In the genomic region with DNA sequence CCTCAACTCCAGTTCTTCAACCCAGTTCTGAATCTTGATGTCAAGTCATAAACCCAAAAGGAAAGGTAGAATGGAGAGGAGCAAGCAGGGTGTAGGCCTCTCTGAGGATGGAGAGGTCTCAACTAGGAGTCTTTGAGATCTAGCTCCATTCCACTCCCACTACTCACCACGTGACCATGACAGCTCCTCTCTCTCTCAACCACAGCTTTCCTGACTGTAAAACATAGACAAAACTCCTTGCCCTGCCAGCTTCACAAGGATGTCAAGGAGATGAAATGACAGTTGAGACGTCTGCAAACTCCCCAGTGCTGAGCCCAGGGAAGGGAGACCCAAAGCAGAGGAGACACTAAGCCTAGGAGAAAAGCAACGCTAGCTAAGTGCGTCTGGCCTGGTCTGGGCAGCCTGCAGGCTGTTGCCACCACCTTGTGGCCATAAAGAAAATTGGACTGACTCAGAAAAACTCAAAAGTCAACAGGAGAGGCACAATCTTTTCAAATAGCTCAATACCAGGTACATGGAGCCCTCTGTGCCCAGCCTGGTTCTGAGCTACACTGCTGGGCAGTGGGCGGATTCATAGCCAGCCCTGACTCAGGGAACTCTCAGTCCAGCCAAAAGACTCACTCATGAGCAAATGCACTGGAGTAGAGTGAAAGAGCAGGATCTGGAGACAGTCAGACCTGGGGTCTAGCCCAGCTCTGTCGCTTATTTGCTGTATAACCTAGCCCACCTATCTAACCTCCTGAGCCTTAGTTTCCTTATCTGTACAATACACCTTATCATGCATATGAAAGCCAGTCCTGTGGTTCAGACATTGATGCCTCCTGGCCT, we compare ENCODE assay signal across 1 cellular context.
TF ChIP-seq lines count a peak whose summit lies in the region.

No MANE protein-coding gene starts in this region.

TF ChIP-seq in HepG2, 621 proteins besides CTCF, POLR2A, EP300 and RAD21 (continued from another document and continues in another):
- TF ChIP-seq, protein P1, sequence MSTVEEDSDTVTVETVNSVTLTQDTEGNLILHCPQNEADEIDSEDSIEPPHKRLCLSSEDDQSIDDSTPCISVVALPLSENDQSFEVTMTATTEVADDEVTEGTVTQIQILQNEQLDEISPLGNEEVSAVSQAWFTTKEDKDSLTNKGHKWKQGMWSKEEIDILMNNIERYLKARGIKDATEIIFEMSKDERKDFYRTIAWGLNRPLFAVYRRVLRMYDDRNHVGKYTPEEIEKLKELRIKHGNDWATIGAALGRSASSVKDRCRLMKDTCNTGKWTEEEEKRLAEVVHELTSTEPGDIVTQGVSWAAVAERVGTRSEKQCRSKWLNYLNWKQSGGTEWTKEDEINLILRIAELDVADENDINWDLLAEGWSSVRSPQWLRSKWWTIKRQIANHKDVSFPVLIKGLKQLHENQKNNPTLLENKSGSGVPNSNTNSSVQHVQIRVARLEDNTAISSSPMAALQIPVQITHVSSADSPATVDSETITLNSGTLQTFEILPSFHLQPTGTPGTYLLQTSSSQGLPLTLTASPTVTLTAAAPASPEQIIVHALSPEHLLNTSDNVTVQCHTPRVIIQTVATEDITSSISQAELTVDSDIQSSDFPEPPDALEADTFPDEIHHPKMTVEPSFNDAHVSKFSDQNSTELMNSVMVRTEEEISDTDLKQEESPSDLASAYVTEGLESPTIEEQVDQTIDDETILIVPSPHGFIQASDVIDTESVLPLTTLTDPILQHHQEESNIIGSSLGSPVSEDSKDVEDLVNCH (CRISPR knock-in tag; IDR thresholded peaks at IDR 0.05), result no peak
- TF ChIP-seq NR2F2 (IDR thresholded peaks at IDR 0.05; ENCODE audit: borderline replicate concordance, low read depth), result no peak
- TF ChIP-seq, protein P2, sequence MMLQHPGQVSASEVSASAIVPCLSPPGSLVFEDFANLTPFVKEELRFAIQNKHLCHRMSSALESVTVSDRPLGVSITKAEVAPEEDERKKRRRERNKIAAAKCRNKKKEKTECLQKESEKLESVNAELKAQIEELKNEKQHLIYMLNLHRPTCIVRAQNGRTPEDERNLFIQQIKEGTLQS (CRISPR knock-in tag; IDR thresholded peaks at IDR 0.05), result 0 out of 2 replicates have a peak, but pooled peaks have one; percentile 27
- no peak for TF ChIP-seq CBX1 (IDR thresholded peaks at IDR 0.05; ENCODE audit: low read depth)
- no peak for TF ChIP-seq ZNF24 (IDR thresholded peaks at IDR 0.05)
- TF ChIP-seq ZSCAN9 (CRISPR knock-in tag; IDR thresholded peaks at IDR 0.05; ENCODE audit: borderline replicate concordance), result no peak
- TF ChIP-seq SOX5 (CRISPR knock-in tag; IDR thresholded peaks at IDR 0.05; ENCODE audit: borderline replicate concordance), result 0 out of 2 replicates have a peak, but pooled peaks have one; percentile 11
- TF ChIP-seq, protein P3, sequence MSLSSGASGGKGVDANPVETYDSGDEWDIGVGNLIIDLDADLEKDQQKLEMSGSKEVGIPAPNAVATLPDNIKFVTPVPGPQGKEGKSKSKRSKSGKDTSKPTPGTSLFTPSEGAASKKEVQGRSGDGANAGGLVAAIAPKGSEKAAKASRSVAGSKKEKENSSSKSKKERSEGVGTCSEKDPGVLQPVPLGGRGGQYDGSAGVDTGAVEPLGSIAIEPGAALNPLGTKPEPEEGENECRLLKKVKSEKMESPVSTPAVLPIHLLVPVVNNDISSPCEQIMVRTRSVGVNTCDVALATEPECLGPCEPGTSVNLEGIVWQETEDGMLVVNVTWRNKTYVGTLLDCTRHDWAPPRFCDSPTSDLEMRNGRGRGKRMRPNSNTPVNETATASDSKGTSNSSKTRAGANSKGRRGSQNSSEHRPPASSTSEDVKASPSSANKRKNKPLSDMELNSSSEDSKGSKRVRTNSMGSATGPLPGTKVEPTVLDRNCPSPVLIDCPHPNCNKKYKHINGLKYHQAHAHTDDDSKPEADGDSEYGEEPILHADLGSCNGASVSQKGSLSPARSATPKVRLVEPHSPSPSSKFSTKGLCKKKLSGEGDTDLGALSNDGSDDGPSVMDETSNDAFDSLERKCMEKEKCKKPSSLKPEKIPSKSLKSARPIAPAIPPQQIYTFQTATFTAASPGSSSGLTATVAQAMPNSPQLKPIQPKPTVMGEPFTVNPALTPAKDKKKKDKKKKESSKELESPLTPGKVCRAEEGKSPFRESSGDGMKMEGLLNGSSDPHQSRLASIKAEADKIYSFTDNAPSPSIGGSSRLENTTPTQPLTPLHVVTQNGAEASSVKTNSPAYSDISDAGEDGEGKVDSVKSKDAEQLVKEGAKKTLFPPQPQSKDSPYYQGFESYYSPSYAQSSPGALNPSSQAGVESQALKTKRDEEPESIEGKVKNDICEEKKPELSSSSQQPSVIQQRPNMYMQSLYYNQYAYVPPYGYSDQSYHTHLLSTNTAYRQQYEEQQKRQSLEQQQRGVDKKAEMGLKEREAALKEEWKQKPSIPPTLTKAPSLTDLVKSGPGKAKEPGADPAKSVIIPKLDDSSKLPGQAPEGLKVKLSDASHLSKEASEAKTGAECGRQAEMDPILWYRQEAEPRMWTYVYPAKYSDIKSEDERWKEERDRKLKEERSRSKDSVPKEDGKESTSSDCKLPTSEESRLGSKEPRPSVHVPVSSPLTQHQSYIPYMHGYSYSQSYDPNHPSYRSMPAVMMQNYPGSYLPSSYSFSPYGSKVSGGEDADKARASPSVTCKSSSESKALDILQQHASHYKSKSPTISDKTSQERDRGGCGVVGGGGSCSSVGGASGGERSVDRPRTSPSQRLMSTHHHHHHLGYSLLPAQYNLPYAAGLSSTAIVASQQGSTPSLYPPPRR (CRISPR knock-in tag; IDR thresholded peaks at IDR 0.05; ENCODE audit: borderline replicate concordance), result peak; percentile 61; the same call in 1 of the 2 replicates
- TF ChIP-seq, protein P4, sequence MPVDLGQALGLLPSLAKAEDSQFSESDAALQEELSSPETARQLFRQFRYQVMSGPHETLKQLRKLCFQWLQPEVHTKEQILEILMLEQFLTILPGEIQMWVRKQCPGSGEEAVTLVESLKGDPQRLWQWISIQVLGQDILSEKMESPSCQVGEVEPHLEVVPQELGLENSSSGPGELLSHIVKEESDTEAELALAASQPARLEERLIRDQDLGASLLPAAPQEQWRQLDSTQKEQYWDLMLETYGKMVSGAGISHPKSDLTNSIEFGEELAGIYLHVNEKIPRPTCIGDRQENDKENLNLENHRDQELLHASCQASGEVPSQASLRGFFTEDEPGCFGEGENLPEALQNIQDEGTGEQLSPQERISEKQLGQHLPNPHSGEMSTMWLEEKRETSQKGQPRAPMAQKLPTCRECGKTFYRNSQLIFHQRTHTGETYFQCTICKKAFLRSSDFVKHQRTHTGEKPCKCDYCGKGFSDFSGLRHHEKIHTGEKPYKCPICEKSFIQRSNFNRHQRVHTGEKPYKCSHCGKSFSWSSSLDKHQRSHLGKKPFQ (CRISPR knock-in tag; IDR thresholded peaks at IDR 0.05; ENCODE audit: insufficient replicate concordance), result no peak
- TF ChIP-seq KDM3A (CRISPR knock-in tag; IDR thresholded peaks at IDR 0.05; ENCODE audit: low read depth), result no peak
- no peak for TF ChIP-seq HDAC2 (CRISPR knock-in tag; IDR thresholded peaks at IDR 0.05)
- TF ChIP-seq FOXC1 (CRISPR knock-in tag; IDR thresholded peaks at IDR 0.05; ENCODE audit: borderline replicate concordance), result no peak
- TF ChIP-seq, protein P5, sequence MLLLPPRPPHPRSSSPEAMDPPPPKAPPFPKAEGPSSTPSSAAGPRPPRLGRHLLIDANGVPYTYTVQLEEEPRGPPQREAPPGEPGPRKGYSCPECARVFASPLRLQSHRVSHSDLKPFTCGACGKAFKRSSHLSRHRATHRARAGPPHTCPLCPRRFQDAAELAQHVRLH (CRISPR knock-in tag; IDR thresholded peaks at IDR 0.05; ENCODE audit: borderline replicate concordance, low read depth), result 0 out of 2 replicates have a peak, but pooled peaks have one; percentile 28
- TF ChIP-seq TARDBP (CRISPR knock-in tag; IDR thresholded peaks at IDR 0.05), result 0 out of 2 replicates have a peak, but pooled peaks have one; percentile 47
- no peak for TF ChIP-seq POLR2G (IDR thresholded peaks at IDR 0.05; ENCODE audit: low read depth, low read length)
- TF ChIP-seq CHD2 (IDR thresholded peaks at IDR 0.05; ENCODE audit: low read depth, low read length), result no peak
- TF ChIP-seq HOXA3 (CRISPR knock-in tag; IDR thresholded peaks at IDR 0.05), result no peak
- TF ChIP-seq GABPA (IDR thresholded peaks at IDR 0.05; ENCODE audit: low read depth, low read length), result no peak
- no peak for TF ChIP-seq GABPA (CRISPR knock-in tag; IDR thresholded peaks at IDR 0.05; ENCODE audit: low read depth)
- TF ChIP-seq, protein P6, sequence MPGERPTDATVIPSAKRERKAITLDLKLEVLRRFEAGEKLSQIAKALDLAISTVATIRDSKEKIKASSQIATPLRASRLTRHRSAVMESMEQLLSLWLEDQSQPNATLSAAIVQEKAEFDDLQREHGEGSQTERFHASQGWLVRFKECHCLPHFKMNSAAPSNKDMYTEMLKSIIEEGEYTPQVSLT (CRISPR knock-in tag; IDR thresholded peaks at IDR 0.05; ENCODE audit: borderline replicate concordance, low read depth), result no peak
- TF ChIP-seq, protein P7, sequence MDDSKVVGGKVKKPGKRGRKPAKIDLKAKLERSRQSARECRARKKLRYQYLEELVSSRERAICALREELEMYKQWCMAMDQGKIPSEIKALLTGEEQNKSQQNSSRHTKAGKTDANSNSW (CRISPR knock-in tag; IDR thresholded peaks at IDR 0.05; ENCODE audit: borderline replicate concordance), result no peak
- 0 out of 2 replicates have a peak, but pooled peaks have one; percentile 34 for TF ChIP-seq ZMYM4 (CRISPR knock-in tag; IDR thresholded peaks at IDR 0.05)
- TF ChIP-seq, protein P8, sequence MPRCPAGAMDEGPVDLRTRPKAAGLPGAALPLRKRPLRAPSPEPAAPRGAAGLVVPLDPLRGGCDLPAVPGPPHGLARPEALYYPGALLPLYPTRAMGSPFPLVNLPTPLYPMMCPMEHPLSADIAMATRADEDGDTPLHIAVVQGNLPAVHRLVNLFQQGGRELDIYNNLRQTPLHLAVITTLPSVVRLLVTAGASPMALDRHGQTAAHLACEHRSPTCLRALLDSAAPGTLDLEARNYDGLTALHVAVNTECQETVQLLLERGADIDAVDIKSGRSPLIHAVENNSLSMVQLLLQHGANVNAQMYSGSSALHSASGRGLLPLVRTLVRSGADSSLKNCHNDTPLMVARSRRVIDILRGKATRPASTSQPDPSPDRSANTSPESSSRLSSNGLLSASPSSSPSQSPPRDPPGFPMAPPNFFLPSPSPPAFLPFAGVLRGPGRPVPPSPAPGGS (CRISPR knock-in tag; IDR thresholded peaks at IDR 0.05), result no peak
- TF ChIP-seq SRSF1 (optimal IDR thresholded peaks at IDR 0.05; ENCODE audit: low read depth, low read length), result no peak
- TF ChIP-seq, protein P9, sequence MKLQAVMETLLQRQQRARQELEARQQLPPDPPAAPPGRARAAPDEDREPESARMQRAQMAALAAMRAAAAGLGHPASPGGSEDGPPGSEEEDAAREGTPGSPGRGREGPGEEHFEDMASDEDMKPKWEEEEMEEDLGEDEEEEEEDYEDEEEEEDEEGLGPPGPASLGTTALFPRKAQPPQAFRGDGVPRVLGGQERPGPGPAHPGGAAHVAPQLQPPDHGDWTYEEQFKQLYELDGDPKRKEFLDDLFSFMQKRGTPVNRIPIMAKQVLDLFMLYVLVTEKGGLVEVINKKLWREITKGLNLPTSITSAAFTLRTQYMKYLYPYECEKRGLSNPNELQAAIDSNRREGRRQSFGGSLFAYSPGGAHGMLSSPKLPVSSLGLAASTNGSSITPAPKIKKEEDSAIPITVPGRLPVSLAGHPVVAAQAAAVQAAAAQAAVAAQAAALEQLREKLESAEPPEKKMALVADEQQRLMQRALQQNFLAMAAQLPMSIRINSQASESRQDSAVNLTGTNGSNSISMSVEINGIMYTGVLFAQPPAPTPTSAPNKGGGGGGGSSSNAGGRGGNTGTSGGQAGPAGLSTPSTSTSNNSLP (IDR thresholded peaks at IDR 0.05; ENCODE audit: low read depth, low read length), result 0 out of 2 replicates have a peak, but pooled peaks have one; percentile 35
- no peak for TF ChIP-seq U2AF1 (optimal IDR thresholded peaks at IDR 0.05; ENCODE audit: low read depth, low read length)
- no peak for TF ChIP-seq SP140L (CRISPR knock-in tag; IDR thresholded peaks at IDR 0.05; ENCODE audit: borderline replicate concordance)
- peak; percentile 4; the same call in 1 of the 2 replicates for TF ChIP-seq HNF4A (CRISPR knock-in tag; IDR thresholded peaks at IDR 0.05)
- no peak for TF ChIP-seq FOXA1 (IDR thresholded peaks at IDR 0.05)
- TF ChIP-seq FOXA1 (CRISPR knock-in tag; IDR thresholded peaks at IDR 0.05), result peak; percentile 85
- no peak for TF ChIP-seq PHF5A (CRISPR knock-in tag; IDR thresholded peaks at IDR 0.05; ENCODE audit: low read depth, unreplicated experiment)
- TF ChIP-seq ZEB1 (IDR thresholded peaks at IDR 0.05; ENCODE audit: insufficient replicate concordance, low read depth), result no peak
- TF ChIP-seq ERF (CRISPR knock-in tag; IDR thresholded peaks at IDR 0.05), result peak; percentile 51; the same call in 1 of the 2 replicates
- TF ChIP-seq TGIF2 (CRISPR knock-in tag; IDR thresholded peaks at IDR 0.05), result no peak
- TF ChIP-seq, protein P10, sequence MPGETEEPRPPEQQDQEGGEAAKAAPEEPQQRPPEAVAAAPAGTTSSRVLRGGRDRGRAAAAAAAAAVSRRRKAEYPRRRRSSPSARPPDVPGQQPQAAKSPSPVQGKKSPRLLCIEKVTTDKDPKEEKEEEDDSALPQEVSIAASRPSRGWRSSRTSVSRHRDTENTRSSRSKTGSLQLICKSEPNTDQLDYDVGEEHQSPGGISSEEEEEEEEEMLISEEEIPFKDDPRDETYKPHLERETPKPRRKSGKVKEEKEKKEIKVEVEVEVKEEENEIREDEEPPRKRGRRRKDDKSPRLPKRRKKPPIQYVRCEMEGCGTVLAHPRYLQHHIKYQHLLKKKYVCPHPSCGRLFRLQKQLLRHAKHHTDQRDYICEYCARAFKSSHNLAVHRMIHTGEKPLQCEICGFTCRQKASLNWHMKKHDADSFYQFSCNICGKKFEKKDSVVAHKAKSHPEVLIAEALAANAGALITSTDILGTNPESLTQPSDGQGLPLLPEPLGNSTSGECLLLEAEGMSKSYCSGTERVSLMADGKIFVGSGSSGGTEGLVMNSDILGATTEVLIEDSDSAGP (CRISPR knock-in tag; IDR thresholded peaks at IDR 0.05; ENCODE audit: borderline replicate concordance), result peak; percentile 27; the same call in 1 of the 2 replicates
- peak; percentile 27; the same call in 1 of the 2 replicates for TF ChIP-seq FOXK1 (CRISPR knock-in tag; IDR thresholded peaks at IDR 0.05; ENCODE audit: borderline replicate concordance, low read depth)
- TF ChIP-seq GZF1 (CRISPR knock-in tag; IDR thresholded peaks at IDR 0.05), result no peak
- no peak for TF ChIP-seq ZZZ3 (CRISPR knock-in tag; IDR thresholded peaks at IDR 0.05; ENCODE audit: borderline replicate concordance)
- no peak for TF ChIP-seq SOX13 (IDR thresholded peaks at IDR 0.05)
- TF ChIP-seq SOX13 (CRISPR knock-in tag; conservative IDR thresholded peaks at IDR 0.05 in 1 of 2, IDR thresholded peaks at IDR 0.05 in 1 of 2), result peak in 1 of 2 experiments; percentile 25; a peak in 1 of 4 replicates
- TF ChIP-seq, protein P11, sequence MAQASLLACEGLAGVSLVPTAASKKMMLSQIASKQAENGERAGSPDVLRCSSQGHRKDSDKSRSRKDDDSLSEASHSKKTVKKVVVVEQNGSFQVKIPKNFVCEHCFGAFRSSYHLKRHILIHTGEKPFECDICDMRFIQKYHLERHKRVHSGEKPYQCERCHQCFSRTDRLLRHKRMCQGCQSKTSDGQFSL (CRISPR knock-in tag; IDR thresholded peaks at IDR 0.05), result no peak
- no peak for TF ChIP-seq ZBTB7A (CRISPR knock-in tag; IDR thresholded peaks at IDR 0.05)
- no peak for TF ChIP-seq MBNL3 (CRISPR knock-in tag; conservative IDR thresholded peaks at IDR 0.05)
- TF ChIP-seq SYNCRIP (IDR thresholded peaks at IDR 0.05; ENCODE audit: insufficient read depth, low read depth, low read length), result no peak
